Comparison of ENCODE assay signal across 28 cellular contexts in genomic region chr7:140585333-140585732, GRCh38. TPM values are rescaled to one million over a fixed set of nuclear protein-coding genes. Genes with fewer than 3 reads are reported as not detected.
DNase-seq lines count a peak whose midpoint lies in the region; ATAC-seq, FAIRE-seq and TF ChIP-seq lines count a peak whose summit lies in the region.
"Had no signal": no experiment of that assay in that cellular context is flagged by ENCODE, and none has a peak within 500 bp of the region (broad histone marks: within the 10 kb centered on the region; RNA-seq: fewer than 3 reads in every experiment).

No MANE protein-coding gene starts in this region.

- H4K8ac ChIP-seq in IMR-90 (ENCODE audit: low read depth in 2 of 2, low read length in 2 of 2): no peak overlapping the region

- no peak overlapping the region for H3K18ac ChIP-seq in IMR-90 (ENCODE audit: low read depth, low read length)

- no peaks in the 10 kb centered on the region for H3K9me3 Mint-ChIP-seq in endothelial cell (ENCODE audit: unreplicated experiment)
- H3K9me3 Mint-ChIP-seq: CD14-positive monocyte; CD4-positive, alpha-beta memory T cell; CD4-positive, CD25-positive, alpha-beta regulatory T cell; CD8-positive, alpha-beta memory T cell had no signal

- in situ Hi-C loops in IMR-90 (cut with MboI; ENCODE audit: low sequenced_read_pairs): no loop called here

- no peak for TF ChIP-seq CTCF in IMR-90 (conservative IDR thresholded peaks at IDR 0.05; ENCODE audit: low read depth, low read length)
- TF ChIP-seq CTCF in endothelial cell (IDR thresholded peaks at IDR 0.05; ENCODE audit: unreplicated experiment): no peak
- TF ChIP-seq CTCF in spleen (IDR thresholded peaks at IDR 0.05 in 8 of 11, conservative IDR thresholded peaks at IDR 0.05 in 3 of 11): no peak

- no peak overlapping the region for H4K91ac ChIP-seq in IMR-90 (ENCODE audit: insufficient read depth, low read depth, low read length)

- H2BK15ac ChIP-seq in IMR-90 (ENCODE audit: low read depth, low read length): no peak overlapping the region

- POLR2A ChIA-PET in IMR-90 (lab: Charles Lee; ENCODE audit: unreplicated experiment): no interaction called here

- H3K4ac ChIP-seq in IMR-90 (ENCODE audit: low read depth, low read length): no peak overlapping the region

- H2BK120ac ChIP-seq in IMR-90 (ENCODE audit: low read depth, low read length): no peak overlapping the region

- WGBS in IMR-90 (ENCODE audit: extremely low coverage in 2 of 2, insufficient read length in 1 of 2), 2 experiments: 100% methylated on average over 3 of the region's 7 CpGs; no CpG with 5 or more reads in 1 of the 2 experiments
- WGBS in spleen, 5 donors: 90 to 94% (median 93%) methylated on average over 7 of the region's 7 CpGs

- H3K4me1 Mint-ChIP-seq in endothelial cell (ENCODE audit: unreplicated experiment): no peaks in the 10 kb centered on the region
- H3K4me1 Mint-ChIP-seq: CD14-positive monocyte; CD4-positive, alpha-beta memory T cell; CD4-positive, CD25-positive, alpha-beta regulatory T cell; CD8-positive, alpha-beta memory T cell had no signal

- BruUV-seq in IMR-90 (replicated peaks; lab: Mats Ljungman, UMichigan): no TSS peak

- H3K4me2 ChIP-seq in IMR-90 (ENCODE audit: low read depth, low read length): no peak overlapping the region
- H3K4me2 ChIP-seq: BLaER1 had no signal

- H3K4me3 Mint-ChIP-seq in endothelial cell (ENCODE audit: unreplicated experiment): peak overlapping the region; percentile 33
- H3K4me3 Mint-ChIP-seq: CD14-positive monocyte; CD4-positive, CD25-positive, alpha-beta regulatory T cell; CD8-positive, alpha-beta memory T cell had no signal

- no peaks in the 10 kb centered on the region for H3K27me3 ChIP-seq in IMR-90 (ENCODE audit: control insufficient read depth, insufficient read depth, low read length)
- no peaks in the 10 kb centered on the region for H3K27me3 ChIP-seq in spleen (replicated peaks in 1 of 7)
- H3K27me3 ChIP-seq: BE2C, BLaER1 had no signal

- peaks cover 8% of the 10 kb centered on the region; the same call in 1 of the 2 replicates for H3K9me1 ChIP-seq in IMR-90 (ENCODE audit: insufficient read depth, low read length)

- H4K20me1 ChIP-seq in IMR-90 (ENCODE audit: insufficient read depth, low read length): no peaks in the 10 kb centered on the region
- H4K20me1 ChIP-seq: BLaER1 had no signal

- no peak overlapping the region for H3K27ac ChIP-seq in IMR-90 (ENCODE audit: insufficient read depth, low read length)
- no peak overlapping the region for H3K27ac ChIP-seq in spleen
- H3K27ac ChIP-seq: BLaER1 had no signal

- H3K36me3 ChIP-seq in IMR-90 (ENCODE audit: control insufficient read depth, insufficient read depth, low read length) (peaks cover 41% of the 10 kb centered on the region), spleen (peaks cover 0 to 9% (median 0%) of the 10 kb centered on the region in 6 donors)
- H3K36me3 ChIP-seq: BE2C had no signal

- H3K27me3 Mint-ChIP-seq in endothelial cell (ENCODE audit: unreplicated experiment): no peaks in the 10 kb centered on the region
- H3K27me3 Mint-ChIP-seq: CD4-positive, alpha-beta memory T cell; CD4-positive, CD25-positive, alpha-beta regulatory T cell had no signal

- no peak overlapping the region for H2BK20ac ChIP-seq in IMR-90 (ENCODE audit: low read depth, low read length)

- no peaks in the 10 kb centered on the region for H3K4me1 ChIP-seq in IMR-90 (ENCODE audit: control insufficient read depth, insufficient read depth, low read length)
- no peaks in the 10 kb centered on the region for H3K4me1 ChIP-seq in spleen
- H3K4me1 ChIP-seq: BE2C, BLaER1 had no signal

- no peak overlapping the region for H4K5ac ChIP-seq in IMR-90 (ENCODE audit: low read depth, low read length)

- no peak overlapping the region for H3K4me3 ChIP-seq in IMR-90 (ENCODE audit: insufficient read depth, low read depth, low read length)
- H3K4me3 ChIP-seq in spleen: no peak overlapping the region
- H3K4me3 ChIP-seq: BLaER1, GM12878 had no signal

- dilution Hi-C loops in IMR-90 (cut with HindIII; ENCODE audit: low sequenced_read_pairs, unreplicated experiment): no loop called here

- ATAC-seq in IMR-90 (ENCODE audit: low read depth): no peak
- ATAC-seq: GM12878 had no signal

- peak overlapping the region; percentile 42 for H2AK9ac ChIP-seq in IMR-90 (replicated peaks; ENCODE audit: low read depth, low read length, poor library complexity)

- no peak for TF ChIP-seq RAD21 in IMR-90 (IDR thresholded peaks at IDR 0.05; ENCODE audit: low read length)

- H3K9me3 ChIP-seq in IMR-90 (ENCODE audit: control insufficient read depth, insufficient read depth, low read length): no peaks in the 10 kb centered on the region
- H3K9me3 ChIP-seq in spleen: no peaks in the 10 kb centered on the region
- H3K9me3 ChIP-seq: BE2C, BLaER1 had no signal

- no peak for DNase-seq in IMR-90
- no peak for DNase-seq in endothelial cell (ENCODE audit: low spot score)
- DNase-seq in mesenteric fat pad (ENCODE audit: low spot score): peak; percentile 84
- peak; percentile 33 for DNase-seq in spleen
- DNase-seq in GM19239 (ENCODE audit: insufficient read length, low spot score): no peak
- DNase-seq in OCI-M1 (lab: John Stamatoyannopoulos, UW): no peak
- DNase-seq in NCI-H2171 (lab: John Stamatoyannopoulos, UW): no peak
- DNase-seq: 8988T; ACHN; BE2C; C1 segment of cervical spinal cord; CD4-positive, alpha-beta memory T cell; CD4-positive, CD25-positive, alpha-beta regulatory T cell; CD8-positive, alpha-beta memory T cell; COR-L47; DMS 273 treated with DMSO at 0.1 percent for 48 hours; DMS153; DMS53; DMS79; DND-41; EL; GDM1 had no signal

- H3K27ac Mint-ChIP-seq in endothelial cell (ENCODE audit: unreplicated experiment): no peak overlapping the region
- H3K27ac Mint-ChIP-seq: CD14-positive monocyte; CD4-positive, alpha-beta memory T cell; CD4-positive, CD25-positive, alpha-beta regulatory T cell had no signal

- TF ChIP-seq POLR2A in IMR-90 (IDR thresholded peaks at IDR 0.05; ENCODE audit: low read depth, low read length): no peak
- TF ChIP-seq POLR2A in spleen (IDR thresholded peaks at IDR 0.05): no peak

- CTCF ChIA-PET in IMR-90 (lab: Yijun Ruan, JAX): no interaction called here

- H2AK5ac ChIP-seq in IMR-90 (ENCODE audit: low read depth, low read length): no peak overlapping the region

- H2AFZ ChIP-seq in IMR-90 (replicated peaks; ENCODE audit: low read length, poor library complexity): no peak overlapping the region

- H3K23ac ChIP-seq in IMR-90 (ENCODE audit: low read depth, low read length): no peak overlapping the region

- H3K56ac ChIP-seq in IMR-90 (ENCODE audit: extremely low read depth, insufficient read depth, low read length): no peak overlapping the region

- H3K36me3 Mint-ChIP-seq in endothelial cell (ENCODE audit: low read depth, unreplicated experiment): peaks cover 33% of the 10 kb centered on the region
- H3K36me3 Mint-ChIP-seq: CD14-positive monocyte; CD4-positive, alpha-beta memory T cell; CD4-positive, CD25-positive, alpha-beta regulatory T cell; CD8-positive, alpha-beta memory T cell had no signal

- H2BK5ac ChIP-seq in IMR-90 (ENCODE audit: low read depth, low read length, poor library complexity, severe bottlenecking): no peak overlapping the region

- peaks cover 0 to 15% of the 10 kb centered on the region in 2 experiments; a peak in 2 of 4 replicates for H3K79me1 ChIP-seq in IMR-90 (ENCODE audit: low read depth in 1 of 2, low read length in 2 of 2)

- H3K9ac ChIP-seq in IMR-90 (ENCODE audit: low read depth, low read length): no peak overlapping the region
- H3K9ac ChIP-seq: BLaER1 had no signal

- FAIRE-seq in GM19239 (lab: Jason Lieb, UNC): no peak
- FAIRE-seq: A204.1, GM12878, GM12892, GM18507 had no signal

- intact Hi-C loops in IMR-90 (cut with micrococcal nuclease): no loop called here
- intact Hi-C loops in spleen (cut with DNase I; ENCODE audit: low total_unique reads): no loop called here

- no peak overlapping the region for H3K14ac ChIP-seq in IMR-90 (replicated peaks; ENCODE audit: low read depth, low read length)

TF ChIP-seq in IMR-90, 13 proteins besides CTCF, POLR2A, EP300 and RAD21 (continues in another document):
- no peak for TF ChIP-seq RCOR1 (IDR thresholded peaks at IDR 0.05; ENCODE audit: insufficient replicate concordance, low read length)
- no peak for TF ChIP-seq MAFK (IDR thresholded peaks at IDR 0.05; ENCODE audit: low read depth, low read length)
- TF ChIP-seq CHD1 (IDR thresholded peaks at IDR 0.05; ENCODE audit: low read depth, low read length): no peak
- no peak for TF ChIP-seq MAZ (IDR thresholded peaks at IDR 0.05; ENCODE audit: borderline replicate concordance, low read depth, low read length)
- TF ChIP-seq BHLHE40 (IDR thresholded peaks at IDR 0.05; ENCODE audit: low read depth, low read length): no peak
- TF ChIP-seq, protein P1, sequence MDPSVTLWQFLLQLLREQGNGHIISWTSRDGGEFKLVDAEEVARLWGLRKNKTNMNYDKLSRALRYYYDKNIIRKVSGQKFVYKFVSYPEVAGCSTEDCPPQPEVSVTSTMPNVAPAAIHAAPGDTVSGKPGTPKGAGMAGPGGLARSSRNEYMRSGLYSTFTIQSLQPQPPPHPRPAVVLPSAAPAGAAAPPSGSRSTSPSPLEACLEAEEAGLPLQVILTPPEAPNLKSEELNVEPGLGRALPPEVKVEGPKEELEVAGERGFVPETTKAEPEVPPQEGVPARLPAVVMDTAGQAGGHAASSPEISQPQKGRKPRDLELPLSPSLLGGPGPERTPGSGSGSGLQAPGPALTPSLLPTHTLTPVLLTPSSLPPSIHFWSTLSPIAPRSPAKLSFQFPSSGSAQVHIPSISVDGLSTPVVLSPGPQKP (IDR thresholded peaks at IDR 0.05; ENCODE audit: borderline replicate concordance, low read depth, low read length): no peak
- no peak for TF ChIP-seq CEBPB (IDR thresholded peaks at IDR 0.05; ENCODE audit: low read depth, low read length)
- no peak for TF ChIP-seq FOS (IDR thresholded peaks at IDR 0.05; ENCODE audit: low read depth, low read length)
- no peak for TF ChIP-seq NFE2L2 (IDR thresholded peaks at IDR 0.05; ENCODE audit: low read depth, low read length)
- TF ChIP-seq USF2 (IDR thresholded peaks at IDR 0.05; ENCODE audit: low read depth, low read length): no peak
- TF ChIP-seq SMC3 (IDR thresholded peaks at IDR 0.05; ENCODE audit: low read depth, low read length): no peak

RNA-seq across cellular contexts. Expression of gene DENND2A, which starts 55.3 kb away (rescaled TPM):
- 7.5 and 7.8 TPM in 2 replicates for total RNA-seq in IMR-90 (2012; rRNA removed)
- 7.4 and 10.3 TPM in 2 replicates for polyA plus RNA-seq in IMR-90 (2012; rRNA removed)
- polyA plus RNA-seq in IMR-90 (2012; cell fraction: cytosol; rRNA removed): 7.5 and 18.0 TPM in 2 replicates
- 14.9 and 25.0 TPM in 2 replicates for polyA plus RNA-seq in IMR-90 (2012; cell fraction: nucleus; rRNA removed; ENCODE audit: low replicate concordance)
- total RNA-seq in endothelial cell (ENCODE audit: unreplicated experiment): 41.0 TPM
- 24.6 TPM for total RNA-seq in mesenteric fat pad
- 10 to 100 TPM in 6 of 7 donors, 1 to 10 TPM in 1; 9.6 to 35.3 (median 19.9) TPM for total RNA-seq in spleen
- 1 to 10 TPM; 1.9 to 7.7 (median 6.6) TPM for polyA plus RNA-seq in spleen
- total RNA-seq: CD4-positive, alpha-beta memory T cell; CD4-positive, CD25-positive, alpha-beta regulatory T cell; CD8-positive, alpha-beta memory T cell; GM12878 had no signal
- polyA plus RNA-seq: CD14-positive monocyte; CD4-positive, alpha-beta memory T cell; CD4-positive, CD25-positive, alpha-beta regulatory T cell; CD8-positive, alpha-beta memory T cell had no signal

Comparison
In these comparisons a context has a peak if more than half of its experiments do, and no peak if none do; other contexts are left out.
1. DNase-seq: peak in mesenteric fat pad (single experiment) and spleen (single experiment); none in IMR-90 (single experiment), endothelial cell (single experiment), GM19239 (single experiment), OCI-M1 (single experiment) and NCI-H2171 (single experiment).